ENCODE assay signal across 1 cellular context in the genomic region with DNA sequence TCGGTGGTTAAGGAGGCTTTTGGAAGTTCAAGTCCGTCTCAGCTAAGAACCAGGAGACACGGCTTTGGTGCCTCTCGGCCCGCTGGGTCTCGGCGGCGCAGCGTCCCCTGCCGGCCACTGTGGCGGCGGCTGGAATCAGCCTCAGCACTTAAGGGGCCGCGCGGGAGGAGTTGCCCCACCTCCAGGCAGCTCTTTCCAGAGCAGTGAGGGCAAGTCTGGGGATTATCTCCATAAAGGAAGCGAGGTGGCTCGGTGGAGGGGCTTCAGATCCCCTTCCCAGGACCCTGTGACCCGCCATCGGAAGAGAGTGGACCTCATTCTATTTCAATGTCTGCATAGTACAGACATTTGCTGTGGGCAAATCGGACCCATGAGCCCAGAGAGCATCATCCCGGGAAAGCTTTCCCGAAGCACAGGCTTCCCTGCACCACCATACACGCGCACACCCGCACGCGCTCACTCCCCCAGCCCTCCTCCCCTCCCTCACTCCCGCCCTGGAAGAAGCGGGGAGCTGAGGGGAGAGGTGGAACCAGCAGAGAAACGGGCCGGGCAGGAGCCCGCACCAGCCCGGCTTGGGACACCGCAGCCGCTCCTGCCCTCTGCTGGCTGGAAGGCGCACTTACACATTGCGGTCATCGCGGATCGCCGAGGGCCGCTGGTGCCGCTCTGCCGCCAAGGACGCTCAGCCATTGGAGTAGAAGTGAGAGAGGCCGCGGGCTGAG.
TF ChIP-seq lines count a peak whose summit lies in the region.

No MANE protein-coding gene starts in this region.

TF ChIP-seq in HCT116, 20 proteins besides CTCF, POLR2A, EP300 and RAD21 (continued from another document):
- TF ChIP-seq ZBTB33 (IDR thresholded peaks at IDR 0.05; ENCODE audit: extremely low read depth, insufficient replicate concordance, low read length), result no peak
